ENCODE assay signal across 8 cellular contexts in the genomic region with DNA sequence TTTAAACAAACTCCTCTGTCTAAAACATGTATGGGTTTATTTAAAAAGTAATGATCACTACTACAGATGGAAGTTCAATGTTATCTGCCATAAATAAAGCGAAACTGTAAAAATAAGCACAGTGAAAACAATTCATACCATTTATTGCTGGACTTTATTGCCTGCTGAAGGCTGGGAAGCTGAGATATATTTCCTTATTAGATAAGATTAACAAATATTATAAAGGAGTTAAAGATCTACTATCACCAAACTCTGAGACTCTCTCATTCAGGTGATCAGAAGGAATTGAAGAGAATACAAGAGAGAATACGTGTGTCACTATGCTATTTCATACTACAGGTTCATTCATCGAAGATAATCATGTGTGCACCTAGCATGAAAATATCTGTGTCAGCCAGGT.
"Had no signal": no experiment of that assay in that cellular context is flagged by ENCODE, and none has a peak within 500 bp of the region (broad histone marks: within the 10 kb centered on the region; RNA-seq: fewer than 3 reads in every experiment).

No MANE protein-coding gene starts in this region.

- ATAC-seq: GM23338, HepG2 had no signal

- H3K4me3 ChIP-seq: GM23338 had no signal

- FAIRE-seq: H1, H54, HepG2 had no signal

- DNase-seq: H9, HCEC 1CT, KBM-7 had no signal

- H3K27ac ChIP-seq: HL-60 had no signal
